ENCODE assay signal across 8 cellular contexts in genomic region chr10:110651044-110651958, GRCh38. TPM values are rescaled to one million over a fixed set of nuclear protein-coding genes. Genes with fewer than 3 reads are reported as not detected.
DNase-seq lines count a peak whose midpoint lies in the region; ATAC-seq, FAIRE-seq and TF ChIP-seq lines count a peak whose summit lies in the region.

No MANE protein-coding gene starts in this region.

- H3K9me3 ChIP-seq in DND-41 (ENCODE audit: insufficient read depth, low read length, severe bottlenecking) (no peaks in the 10 kb centered on the region), thoracic aorta (no peaks in the 10 kb centered on the region), small intestine (ENCODE audit: control insufficient read depth, low read depth) (no peaks in the 10 kb centered on the region)

- H3K27me3 ChIP-seq in DND-41 (ENCODE audit: insufficient read depth, low read length, poor library complexity) (peaks cover 10% of the 10 kb centered on the region), thoracic aorta (replicated peaks; ENCODE audit: insufficient read depth) (no peaks in the 10 kb centered on the region), small intestine (ENCODE audit: control insufficient read depth in 2 of 2, insufficient read depth in 2 of 2, low read length in 2 of 2) (peaks cover 0 to 6% of the 10 kb centered on the region in 2 donors)

- H3K36me3 ChIP-seq in DND-41 (ENCODE audit: insufficient read depth, low read length) = no peaks in the 10 kb centered on the region
- no peaks in the 10 kb centered on the region for H3K36me3 ChIP-seq in thoracic aorta
- H3K36me3 ChIP-seq in small intestine (ENCODE audit: control insufficient read depth in 2 of 2, insufficient read depth in 2 of 2, low read length in 2 of 2) = no peaks in the 10 kb centered on the region

- FAIRE-seq in endometrium (lab: Jason Lieb, UNC) (peak; percentile 51), small intestine (lab: Jason Lieb, UNC) (no peak)

- H3K27ac ChIP-seq in DND-41 (ENCODE audit: low read length) (no peak overlapping the region), thoracic aorta (peak overlapping the region in 1 of 2 donors; percentile 60), small intestine (ENCODE audit: low read depth in 1 of 2, low read length in 1 of 2) (no peak overlapping the region)

- H3K79me2 ChIP-seq in DND-41 (ENCODE audit: insufficient read depth, low read length) = no peaks in the 10 kb centered on the region

- no peak overlapping the region for H3K4me2 ChIP-seq in DND-41 (ENCODE audit: insufficient read depth, low read length)

- H3K4me3 ChIP-seq in DND-41 (ENCODE audit: low read depth in 1 of 2, low read length in 2 of 2) (no peak overlapping the region), thoracic aorta (peak overlapping the region; percentile 27), small intestine (ENCODE audit: low read depth in 1 of 2, low read length in 2 of 2) (no peak overlapping the region)

- TF ChIP-seq CTCF in DND-41 (IDR thresholded peaks at IDR 0.05; ENCODE audit: borderline replicate concordance, extremely low read depth, low read length, poor library complexity, severe bottlenecking) = no peak
- TF ChIP-seq CTCF in thoracic aorta (IDR thresholded peaks at IDR 0.05) = no peak

- peak; percentile 47; the same call in 2 of the 3 replicates for ATAC-seq in DND-41 (ENCODE audit: insufficient read depth, low read depth)
- peak; percentile 85 for ATAC-seq in GM21423 (IDR thresholded peaks at IDR 0.05; ENCODE audit: unreplicated experiment)
- ATAC-seq in thoracic aorta (ENCODE audit: insufficient number of reproducible peaks, low FRiP score, low read depth) = no peak

- H3K4me1 ChIP-seq in DND-41 (ENCODE audit: insufficient read depth, low read length) = no peaks in the 10 kb centered on the region
- H3K4me1 ChIP-seq in thoracic aorta (ENCODE audit: control insufficient read depth in 1 of 2, low read depth in 2 of 2) = peaks cover 0 to 13% of the 10 kb centered on the region in 2 donors
- no peaks in the 10 kb centered on the region for H3K4me1 ChIP-seq in small intestine (ENCODE audit: control insufficient read depth in 2 of 2, insufficient read depth in 1 of 2, low read depth in 1 of 2, low read length in 1 of 2)

- no peak overlapping the region for H3K9ac ChIP-seq in DND-41 (ENCODE audit: low read depth, low read length)

- H4K20me1 ChIP-seq in DND-41 (ENCODE audit: insufficient read depth, low read length) = no peaks in the 10 kb centered on the region

- H2AFZ ChIP-seq in DND-41 (ENCODE audit: low read depth, low read length) = no peak overlapping the region

- 48 to 60% (median 58%) methylated on average over 12 of the region's 12 CpGs for WGBS in small intestine, 3 donors

- DNase-seq in DND-41 (peak; percentile 7), HT1080 (ENCODE audit: low read depth) (peak; percentile 90), thoracic aorta (ENCODE audit: low spot score) (no peak), AG20443 (ENCODE audit: low spot score) (no peak), NCI-H2107 (lab: John Stamatoyannopoulos, UW) (no peak), small intestine (no peak)

RNA-seq across cellular contexts. Expression of gene RBM20, which starts 7.2 kb away (rescaled TPM):
- 0.27 and 0.40 TPM in 2 replicates for total RNA-seq in HT1080 (2014; rRNA removed; shearing (Covaris generic))
- polyA plus RNA-seq in HT1080 (2015; cell fraction: cytosol; rRNA removed) = 0.19 and 0.66 TPM in 2 replicates
- polyA plus RNA-seq in HT1080 (2015; cell fraction: nucleus; rRNA removed) = 0.57 and 1.2 TPM in 2 replicates
- total RNA-seq in thoracic aorta = 10 to 100 TPM in 1 of 2 donors, 1 to 10 TPM in 1; 7.8 to 13.9 TPM
- polyA plus RNA-seq in small intestine = under 1 TPM in 2 of 3 donors, not detected in 1; under 0.01 to 0.36 TPM

Comparison
In these comparisons a context has a peak if more than half of its experiments do, and no peak if none do; other contexts are left out.
1. DNase-seq: peak in DND-41 (single experiment) and HT1080 (single experiment); none in thoracic aorta (single experiment), AG20443 (single experiment), NCI-H2107 (single experiment) and small intestine (single experiment).